ENCODE assay signal across 18 cellular contexts in genomic region chr19:45865269-45865948, GRCh38. TPM values are rescaled to one million over a fixed set of nuclear protein-coding genes. Genes with fewer than 3 reads are reported as not detected.
DNase-seq lines count a peak whose midpoint lies in the region; ATAC-seq and TF ChIP-seq lines count a peak whose summit lies in the region.
"Had no signal": no experiment of that assay in that cellular context is flagged by ENCODE, and none has a peak within 500 bp of the region (broad histone marks: within the 10 kb centered on the region; RNA-seq: fewer than 3 reads in every experiment).

No MANE protein-coding gene starts in this region.

- BruUV-seq in mammary epithelial cell (replicated peaks; lab: Mats Ljungman, UMichigan) = no TSS peak

- H3K36me3 Mint-ChIP-seq in activated naive CD8-positive, alpha-beta T cell = no peaks in the 10 kb centered on the region
- peaks cover 4% of the 10 kb centered on the region for H3K36me3 Mint-ChIP-seq in activated naive CD8-positive, alpha-beta T cell treated with anti-CD3 and anti-CD28 coated beads, Interleukin-2, amount 50 U/mL, for 24 hours (ENCODE audit: low read depth)
- H3K36me3 Mint-ChIP-seq in activated T-helper 1 cell treated with anti-CD3 and anti-CD28 coated beads, Interleukin-12 subunit alpha, Interleukin-12 subunit beta, Interleukin-2, Interleukin-4 antibody, amounts not matched to agents 30 ng/mL and 10 ng/mL and 1 ng/mL, durations not matched to agents 14 hours and 24 hours and 36 hours (ENCODE audit: low read depth) = peaks cover 3% of the 10 kb centered on the region

- H2AFZ ChIP-seq in mammary epithelial cell (ENCODE audit: low read depth, low read length) = no peak overlapping the region

- intact Hi-C loops in mucosa of descending colon (cut with DNase I, micrococcal nuclease) = no loop called here
- intact Hi-C loops in mammary epithelial cell (cut with micrococcal nuclease) = no loop called here
- intact Hi-C loops in activated T-helper 1 cell treated with anti-CD3 and anti-CD28 coated beads, Interleukin-12 subunit alpha, Interleukin-12 subunit beta, Interleukin-2, Interleukin-4 antibody, amounts not matched to agents 30 ng/mL and 10 ng/mL and 1 ng/mL, durations not matched to agents 14 hours and 24 hours and 36 hours (cut with micrococcal nuclease) = no loop called here

- H3K27me3 ChIP-seq in endocrine pancreas (ENCODE audit: control insufficient read depth, insufficient read depth, low read length) = no peaks in the 10 kb centered on the region
- H3K27me3 ChIP-seq in mammary epithelial cell (ENCODE audit: insufficient read depth, low read length) = peaks cover 2% of the 10 kb centered on the region

- H3K4me1 ChIP-seq in endocrine pancreas (ENCODE audit: control insufficient read depth, insufficient read depth, low read length) (no peaks in the 10 kb centered on the region), mucosa of descending colon (ENCODE audit: low read depth) (peaks cover 23% of the 10 kb centered on the region), mammary epithelial cell (ENCODE audit: insufficient read depth, low read length) (no peaks in the 10 kb centered on the region)

- H3K36me3 ChIP-seq in endocrine pancreas (ENCODE audit: control insufficient read depth, insufficient read depth, low read length) = no peaks in the 10 kb centered on the region
- H3K36me3 ChIP-seq in mucosa of descending colon (ENCODE audit: low read depth) = no peaks in the 10 kb centered on the region
- H3K36me3 ChIP-seq in mammary epithelial cell (ENCODE audit: insufficient read depth, low read length) = no peaks in the 10 kb centered on the region
- H3K36me3 ChIP-seq: ovary, upper lobe of left lung had no signal

- peaks cover 4% of the 10 kb centered on the region for H3K27me3 Mint-ChIP-seq in activated naive CD8-positive, alpha-beta T cell
- H3K27me3 Mint-ChIP-seq in activated naive CD8-positive, alpha-beta T cell treated with anti-CD3 and anti-CD28 coated beads, Interleukin-2, amount 50 U/mL, for 24 hours = peaks cover 27% of the 10 kb centered on the region
- H3K27me3 Mint-ChIP-seq in activated T-helper 1 cell treated with anti-CD3 and anti-CD28 coated beads, Interleukin-12 subunit alpha, Interleukin-12 subunit beta, Interleukin-2, Interleukin-4 antibody, amounts not matched to agents 30 ng/mL and 10 ng/mL and 1 ng/mL, durations not matched to agents 14 hours and 24 hours and 36 hours (ENCODE audit: insufficient read depth) = peaks cover 34% of the 10 kb centered on the region

- dilution Hi-C loops in mammary epithelial cell (cut with HindIII; ENCODE audit: low sequenced_read_pairs) = loop anchor here (5.0 kb wide), 3 partner anchors 38 to 78 kb away; no protein-coding TSS in a partner anchor

- 86% methylated on average over 7 of the region's 9 CpGs for WGBS in mammary epithelial cell (ENCODE audit: low coverage, missing lambda C conversion rate)

- TF ChIP-seq CTCF in mucosa of descending colon (IDR thresholded peaks at IDR 0.05) (no peak), mammary epithelial cell (conservative IDR thresholded peaks at IDR 0.05 in 1 of 2, IDR thresholded peaks at IDR 0.05 in 1 of 2; ENCODE audit: extremely low read depth in 1 of 2, insufficient read depth in 1 of 2, low read depth in 1 of 2, low read length in 2 of 2) (no peak)

- no peak overlapping the region for H3K4me3 ChIP-seq in endocrine pancreas (ENCODE audit: control insufficient read depth, insufficient read depth, low read length)
- peak overlapping the region; percentile 32 for H3K4me3 ChIP-seq in mucosa of descending colon
- no peak overlapping the region for H3K4me3 ChIP-seq in mammary epithelial cell (replicated peaks in 1 of 3; ENCODE audit: insufficient read depth in 1 of 3, low read depth in 2 of 3, low read length in 3 of 3)
- H3K4me3 ChIP-seq: ovary had no signal

- H3K4me3 Mint-ChIP-seq in activated naive CD8-positive, alpha-beta T cell = peak overlapping the region; percentile 40
- no peak overlapping the region for H3K4me3 Mint-ChIP-seq in activated naive CD8-positive, alpha-beta T cell treated with anti-CD3 and anti-CD28 coated beads, Interleukin-2, amount 50 U/mL, for 24 hours
- no peak overlapping the region for H3K4me3 Mint-ChIP-seq in activated T-helper 1 cell treated with anti-CD3 and anti-CD28 coated beads, Interleukin-12 subunit alpha, Interleukin-12 subunit beta, Interleukin-2, Interleukin-4 antibody, amounts not matched to agents 30 ng/mL and 10 ng/mL and 1 ng/mL, durations not matched to agents 14 hours and 24 hours and 36 hours

- H3K9ac ChIP-seq in endocrine pancreas (ENCODE audit: control insufficient read depth, insufficient read depth, low read length) (peak overlapping the region; percentile 88), mammary epithelial cell (ENCODE audit: insufficient read depth, low read length) (no peak overlapping the region)
- H3K9ac ChIP-seq: KMS-11 had no signal

- H3K27ac Mint-ChIP-seq in activated naive CD8-positive, alpha-beta T cell = no peak overlapping the region
- H3K27ac Mint-ChIP-seq in activated naive CD8-positive, alpha-beta T cell treated with anti-CD3 and anti-CD28 coated beads, Interleukin-2, amount 50 U/mL, for 24 hours = no peak overlapping the region
- no peak overlapping the region for H3K27ac Mint-ChIP-seq in activated T-helper 1 cell treated with anti-CD3 and anti-CD28 coated beads, Interleukin-12 subunit alpha, Interleukin-12 subunit beta, Interleukin-2, Interleukin-4 antibody, amounts not matched to agents 30 ng/mL and 10 ng/mL and 1 ng/mL, durations not matched to agents 14 hours and 24 hours and 36 hours
- H3K27ac Mint-ChIP-seq: activated CD8-positive, alpha-beta T cell treated with anti-CD3 and anti-CD28 coated beads, Interleukin-2, amount 10 ng/mL, durations not matched to agents 7 days and 5 days had no signal

- no peak for ATAC-seq in activated naive CD8-positive, alpha-beta T cell treated with anti-CD3 and anti-CD28 coated beads, Interleukin-2, amount 50 U/mL, for 24 hours
- ATAC-seq in mucosa of descending colon = peak; percentile 2
- ATAC-seq: activated CD8-positive, alpha-beta T cell treated with anti-CD3 and anti-CD28 coated beads, Interleukin-2, amount 10 ng/mL, durations not matched to agents 7 days and 5 days had no signal

- H3K9me3 Mint-ChIP-seq in activated naive CD8-positive, alpha-beta T cell (ENCODE audit: low read depth) = no peaks in the 10 kb centered on the region
- H3K9me3 Mint-ChIP-seq in activated naive CD8-positive, alpha-beta T cell treated with anti-CD3 and anti-CD28 coated beads, Interleukin-2, amount 50 U/mL, for 24 hours = no peaks in the 10 kb centered on the region
- no peaks in the 10 kb centered on the region for H3K9me3 Mint-ChIP-seq in activated T-helper 1 cell treated with anti-CD3 and anti-CD28 coated beads, Interleukin-12 subunit alpha, Interleukin-12 subunit beta, Interleukin-2, Interleukin-4 antibody, amounts not matched to agents 30 ng/mL and 10 ng/mL and 1 ng/mL, durations not matched to agents 14 hours and 24 hours and 36 hours

- H3K79me2 ChIP-seq in mammary epithelial cell (ENCODE audit: insufficient read depth, low read length) = peaks cover 25% of the 10 kb centered on the region

- in situ Hi-C loops in mammary epithelial cell (cut with MboI; ENCODE audit: low sequenced_read_pairs in 2 of 2) = no loop called here

- H3K4me2 ChIP-seq in mammary epithelial cell (ENCODE audit: insufficient read depth, low read depth, low read length) = no peak overlapping the region
- H3K4me2 ChIP-seq: KMS-11 had no signal

- DNase-seq in activated naive CD8-positive, alpha-beta T cell treated with anti-CD3 and anti-CD28 coated beads, Interleukin-2, amount 50 U/mL, for 24 hours = no peak
- DNase-seq in mucosa of descending colon = peak; percentile 50 to 77 (median 76)
- DNase-seq in mammary epithelial cell = no peak
- DNase-seq in NCI-H146 treated with DMSO at 0.1 percent for 48 hours (lab: John Stamatoyannopoulos, UW; ENCODE audit: unreplicated experiment) = no peak
- no peak for DNase-seq in activated T-helper 1 cell treated with anti-CD3 and anti-CD28 coated beads, Interleukin-12 subunit alpha, Interleukin-12 subunit beta, Interleukin-2, Interleukin-4 antibody, amounts not matched to agents 30 ng/mL and 10 ng/mL and 1 ng/mL, durations not matched to agents 14 hours and 24 hours and 36 hours (ENCODE audit: low spot score)
- DNase-seq in SKM-1 treated with dmso at 0.1 percent for 144 hours (lab: John Stamatoyannopoulos, UW; ENCODE audit: unreplicated experiment) = no peak
- DNase-seq: activated CD8-positive, alpha-beta T cell treated with anti-CD3 and anti-CD28 coated beads, Interleukin-2, amount 10 ng/mL, durations not matched to agents 7 days and 5 days; anterior cingulate cortex; kidney; NCI-H1105; NCI-H2171 treated with DMSO at 0.1 percent for 48 hours; ovary; upper lobe of left lung had no signal

- H3K9me3 ChIP-seq in endocrine pancreas (ENCODE audit: control insufficient read depth, low read length) (no peaks in the 10 kb centered on the region), mucosa of descending colon (no peaks in the 10 kb centered on the region), mammary epithelial cell (replicated peaks; ENCODE audit: insufficient read depth, low read length) (no peaks in the 10 kb centered on the region)
- H3K9me3 ChIP-seq: ovary, upper lobe of left lung had no signal

- CTCF ChIA-PET in mammary epithelial cell (lab: Charles Lee; ENCODE audit: low non-redundant PET) = interaction anchor here (0.7 kb wide), 1 partner anchor 540 kb away, joined by 8 read pairs; no protein-coding TSS in a partner anchor

- H4K20me1 ChIP-seq in mammary epithelial cell (ENCODE audit: insufficient read depth, low read length) = no peaks in the 10 kb centered on the region

- peaks cover 27% of the 10 kb centered on the region for H3K4me1 Mint-ChIP-seq in activated naive CD8-positive, alpha-beta T cell (ENCODE audit: low read depth)
- peaks cover 29% of the 10 kb centered on the region for H3K4me1 Mint-ChIP-seq in activated naive CD8-positive, alpha-beta T cell treated with anti-CD3 and anti-CD28 coated beads, Interleukin-2, amount 50 U/mL, for 24 hours
- peaks cover 24% of the 10 kb centered on the region for H3K4me1 Mint-ChIP-seq in activated T-helper 1 cell treated with anti-CD3 and anti-CD28 coated beads, Interleukin-12 subunit alpha, Interleukin-12 subunit beta, Interleukin-2, Interleukin-4 antibody, amounts not matched to agents 30 ng/mL and 10 ng/mL and 1 ng/mL, durations not matched to agents 14 hours and 24 hours and 36 hours (ENCODE audit: low read depth)

- H3K27ac ChIP-seq in mammary epithelial cell (ENCODE audit: insufficient read depth, low read depth, low read length) = no peak overlapping the region
- H3K27ac ChIP-seq: epithelial cell of prostate, KMS-11, ovary, upper lobe of left lung had no signal

RNA-seq across cellular contexts. Expression of gene FOXA3, which starts 1.3 kb away (rescaled TPM):
- total RNA-seq in mucosa of descending colon = 10 to 100 TPM; 14.1 to 33.7 (median 32.9) TPM
- not detected for total RNA-seq in mammary epithelial cell
- not detected for polyA plus RNA-seq in mammary epithelial cell
- polyA minus RNA-seq in mammary epithelial cell = not detected
- total RNA-seq in activated T-helper 1 cell treated with anti-CD3 and anti-CD28 coated beads, Interleukin-12 subunit alpha, Interleukin-12 subunit beta, Interleukin-2, Interleukin-4 antibody, amounts not matched to agents 30 ng/mL and 10 ng/mL and 1 ng/mL, durations not matched to agents 14 hours and 24 hours and 36 hours = 0.27 and 0.34 TPM in 2 replicates
- total RNA-seq: activated CD8-positive, alpha-beta T cell treated with anti-CD3 and anti-CD28 coated beads, Interleukin-2, amount 10 ng/mL, durations not matched to agents 7 days and 5 days; mononuclear cell had no signal

RNA-seq across cellular contexts. Expression of gene SYMPK, which starts 2.5 kb away (rescaled TPM):
- total RNA-seq in mucosa of descending colon = 10 to 100 TPM; 61.1 to 67.4 (median 65.9) TPM
- total RNA-seq in mammary epithelial cell = 10 to 100 TPM; 32.3 to 81.6 TPM
- 56.2 TPM for polyA plus RNA-seq in mammary epithelial cell
- 163 TPM for polyA minus RNA-seq in mammary epithelial cell
- total RNA-seq in activated T-helper 1 cell treated with anti-CD3 and anti-CD28 coated beads, Interleukin-12 subunit alpha, Interleukin-12 subunit beta, Interleukin-2, Interleukin-4 antibody, amounts not matched to agents 30 ng/mL and 10 ng/mL and 1 ng/mL, durations not matched to agents 14 hours and 24 hours and 36 hours = 118 and 120 TPM in 2 replicates

RNA-seq across cellular contexts. Expression of gene IRF2BP1, which starts 20.5 kb away (rescaled TPM):
- total RNA-seq in mucosa of descending colon (10 to 100 TPM; 19.0 to 33.7 (median 19.8) TPM), mammary epithelial cell (10 to 100 TPM; 15.9 to 28.0 TPM)
- 5.7 TPM for polyA plus RNA-seq in mammary epithelial cell
- polyA minus RNA-seq in mammary epithelial cell = 6.1 TPM
- 20.9 and 21.5 TPM in 2 replicates for total RNA-seq in activated T-helper 1 cell treated with anti-CD3 and anti-CD28 coated beads, Interleukin-12 subunit alpha, Interleukin-12 subunit beta, Interleukin-2, Interleukin-4 antibody, amounts not matched to agents 30 ng/mL and 10 ng/mL and 1 ng/mL, durations not matched to agents 14 hours and 24 hours and 36 hours

RNA-seq across cellular contexts. Expression of gene MYPOP, which starts 37.0 kb away (rescaled TPM):
- 10 to 100 TPM in 2 of 3 donors, 1 to 10 TPM in 1; 9.2 to 13.7 (median 10.2) TPM for total RNA-seq in mucosa of descending colon
- total RNA-seq in mammary epithelial cell = 1 to 10 TPM; 1.8 to 8.9 TPM
- polyA plus RNA-seq in mammary epithelial cell = 1.4 TPM
- polyA minus RNA-seq in mammary epithelial cell = 1.8 TPM
- 6.9 and 7.2 TPM in 2 replicates for total RNA-seq in activated T-helper 1 cell treated with anti-CD3 and anti-CD28 coated beads, Interleukin-12 subunit alpha, Interleukin-12 subunit beta, Interleukin-2, Interleukin-4 antibody, amounts not matched to agents 30 ng/mL and 10 ng/mL and 1 ng/mL, durations not matched to agents 14 hours and 24 hours and 36 hours

RNA-seq across cellular contexts. Expression of gene NANOS2, which starts 49.2 kb away (rescaled TPM):
- total RNA-seq in mucosa of descending colon = not detected
- total RNA-seq in mammary epithelial cell = not detected
- polyA plus RNA-seq in mammary epithelial cell = not detected
- not detected for polyA minus RNA-seq in mammary epithelial cell
- total RNA-seq in activated T-helper 1 cell treated with anti-CD3 and anti-CD28 coated beads, Interleukin-12 subunit alpha, Interleukin-12 subunit beta, Interleukin-2, Interleukin-4 antibody, amounts not matched to agents 30 ng/mL and 10 ng/mL and 1 ng/mL, durations not matched to agents 14 hours and 24 hours and 36 hours = not detected in 2 replicates
- total RNA-seq: activated CD8-positive, alpha-beta T cell treated with anti-CD3 and anti-CD28 coated beads, Interleukin-2, amount 10 ng/mL, durations not matched to agents 7 days and 5 days; kidney; mononuclear cell; ovary; upper lobe of left lung had no signal
- polyA plus RNA-seq: ovary had no signal

Comparison
In these comparisons a context has a peak if more than half of its experiments do, and no peak if none do; other contexts are left out.
1. DNase-seq: peak in mucosa of descending colon (3 of 3); none in activated naive CD8-positive, alpha-beta T cell treated with anti-CD3 and anti-CD28 coated beads, Interleukin-2, amount 50 U/mL, for 24 hours (single experiment), mammary epithelial cell (single experiment), NCI-H146 treated with DMSO at 0.1 percent for 48 hours (single experiment), activated T-helper 1 cell treated with anti-CD3 and anti-CD28 coated beads, Interleukin-12 subunit alpha, Interleukin-12 subunit beta, Interleukin-2, Interleukin-4 antibody, amounts not matched to agents 30 ng/mL and 10 ng/mL and 1 ng/mL, durations not matched to agents 14 hours and 24 hours and 36 hours (single experiment) and SKM-1 treated with dmso at 0.1 percent for 144 hours (single experiment).
2. RNA of gene FOXA3, which starts 1.3 kb away (total RNA-seq): 14.1 to 33.7 TPM in mucosa of descending colon; 0.27 to 0.34 TPM in activated T-helper 1 cell treated with anti-CD3 and anti-CD28 coated beads, Interleukin-12 subunit alpha, Interleukin-12 subunit beta, Interleukin-2, Interleukin-4 antibody, amounts not matched to agents 30 ng/mL and 10 ng/mL and 1 ng/mL, durations not matched to agents 14 hours and 24 hours and 36 hours and not detected in mammary epithelial cell; every median in the first group is over 10 times any median in the second.